ENCODE assay signal across 26 cellular contexts in genomic region chr11:1010006-1010405, GRCh38. TPM values are rescaled to one million over a fixed set of nuclear protein-coding genes. Genes with fewer than 3 reads are reported as not detected.
DNase-seq lines count a peak whose midpoint lies in the region; ATAC-seq and TF ChIP-seq lines count a peak whose summit lies in the region.
"Had no signal": no experiment of that assay in that cellular context is flagged by ENCODE, and none has a peak within 500 bp of the region (broad histone marks: within the 10 kb centered on the region; RNA-seq: fewer than 3 reads in every experiment).

No MANE protein-coding gene starts in this region.

- no peaks in the 10 kb centered on the region for H3K9me3 ChIP-seq in BLaER1 treated with 17β-estradiol and CSF1 and Interleukin-3, amounts not matched to agents 10 nM and 100 nM (replicated peaks in 1 of 11)
- H3K9me3 ChIP-seq in body of pancreas (no peaks in the 10 kb centered on the region), neuronal stem cell (replicated peaks in 1 of 2; ENCODE audit: control insufficient read depth in 2 of 2, insufficient read depth in 1 of 2, low read depth in 1 of 2, low read length in 2 of 2) (no peaks in the 10 kb centered on the region), neural progenitor cell (ENCODE audit: low read depth) (no peaks in the 10 kb centered on the region)
- H3K9me3 ChIP-seq: A549, MG63 had no signal

- no peak for TF ChIP-seq POLR2A in body of pancreas (IDR thresholded peaks at IDR 0.05)

- H2BK120ac ChIP-seq in neuronal stem cell (ENCODE audit: low read depth, low read length) = no peak overlapping the region

- no peak overlapping the region for H2BK12ac ChIP-seq in neuronal stem cell (ENCODE audit: low read length)

- CTCF ChIA-PET in RWPE1 (lab: Yijun Ruan, JAX) = no interaction called here

- H3K4me3 Mint-ChIP-seq in neural progenitor cell = no peak overlapping the region
- H3K4me3 Mint-ChIP-seq: GM23338, T-helper 17 cell had no signal

- H3K36me3 Mint-ChIP-seq in neural progenitor cell = peaks cover 14% of the 10 kb centered on the region

- DNase-seq in NCI-H1694 treated with DMSO at 0.1 percent for 48 hours (lab: John Stamatoyannopoulos, UW) (peak; percentile 43), body of pancreas (peak in 1 of 4 donors; percentile 58), neuronal stem cell (ENCODE audit: low spot score) (no peak), neural progenitor cell (ENCODE audit: low spot score) (no peak), globus pallidus (ENCODE audit: low spot score) (no peak), RWPE1 (ENCODE audit: low spot score) (no peak)
- DNase-seq: AML-193; CD8-positive, alpha-beta memory T cell; HCEC 1CT; IMR-90; KG1; MG63; NCI-H1048; NCI-H1930; NCI-H226; NCI-H524 treated with DMSO at 0.1 percent for 48 hours; NCI-H774; T-helper 17 cell had no signal

- H3K4me1 ChIP-seq in BLaER1 treated with 17β-estradiol and CSF1 and Interleukin-3, amounts not matched to agents 10 nM and 100 nM = peaks cover 73 to 100% (median 100%) of the 10 kb centered on the region in 10 experiments
- H3K4me1 ChIP-seq in body of pancreas = peaks cover 52% of the 10 kb centered on the region
- H3K4me1 ChIP-seq in neuronal stem cell (ENCODE audit: control insufficient read depth in 2 of 2, insufficient read depth in 1 of 2, low read depth in 1 of 2, low read length in 2 of 2) = peaks cover 3 to 5% of the 10 kb centered on the region in 2 donors
- no peaks in the 10 kb centered on the region for H3K4me1 ChIP-seq in neural progenitor cell
- H3K4me1 ChIP-seq: A549 had no signal

- H3K4me3 ChIP-seq in BLaER1 treated with 17β-estradiol and CSF1 and Interleukin-3, amounts not matched to agents 10 nM and 100 nM = no peak overlapping the region
- H3K4me3 ChIP-seq in body of pancreas (no peak overlapping the region), neuronal stem cell (ENCODE audit: low read length in 2 of 2) (peak overlapping the region in 1 of 2 donors; percentile 35), neural progenitor cell (no peak overlapping the region)
- H3K4me3 ChIP-seq: A549, GM23338, MG63 had no signal

- peaks cover 0 to 83% (median 0%) of the 10 kb centered on the region in 11 experiments; a peak in 8 of 22 replicates for H3K27me3 ChIP-seq in BLaER1 treated with 17β-estradiol and CSF1 and Interleukin-3, amounts not matched to agents 10 nM and 100 nM
- H3K27me3 ChIP-seq in body of pancreas = no peaks in the 10 kb centered on the region
- H3K27me3 ChIP-seq in neuronal stem cell (ENCODE audit: control insufficient read depth in 3 of 3, insufficient read depth in 3 of 3, low read depth in 1 of 3, low read length in 3 of 3) = no peaks in the 10 kb centered on the region
- no peaks in the 10 kb centered on the region for H3K27me3 ChIP-seq in neural progenitor cell
- H3K27me3 ChIP-seq: MG63 had no signal

- H3K9me3 Mint-ChIP-seq in neural progenitor cell = no peaks in the 10 kb centered on the region
- H3K9me3 Mint-ChIP-seq: CD8-positive, alpha-beta memory T cell; GM23338 had no signal

- H4K91ac ChIP-seq in neuronal stem cell (ENCODE audit: low read depth, low read length, poor library complexity) = no peak overlapping the region

- intact Hi-C loops in body of pancreas (cut with DNase I) = no loop called here

- POLR2A ChIA-PET in RWPE1 (lab: Yijun Ruan, JAX; ENCODE audit: low non-redundant PET) = no interaction called here

- H3K23ac ChIP-seq in neuronal stem cell (ENCODE audit: low read depth, low read length, poor library complexity) = peak overlapping the region; percentile 27

- no peaks in the 10 kb centered on the region for H3K79me2 ChIP-seq in neural progenitor cell (ENCODE audit: low read depth)

- peak overlapping the region in 6 of 11 experiments; percentile 0 to 82 (median 70); a peak in 10 of 22 replicates for H3K27ac ChIP-seq in BLaER1 treated with 17β-estradiol and CSF1 and Interleukin-3, amounts not matched to agents 10 nM and 100 nM
- H3K27ac ChIP-seq in body of pancreas (peak overlapping the region in 3 of 4 donors; percentile 76 to 93 (median 81)), neuronal stem cell (replicated peaks; ENCODE audit: low read length) (no peak overlapping the region), neural progenitor cell (no peak overlapping the region), RWPE1 (no peak overlapping the region)
- H3K27ac ChIP-seq: A549, C4-2B had no signal

- H3K79me1 ChIP-seq in neuronal stem cell (ENCODE audit: low read depth, low read length) = no peaks in the 10 kb centered on the region

- no peak for TF ChIP-seq CTCF in body of pancreas (IDR thresholded peaks at IDR 0.05)
- TF ChIP-seq CTCF in neural progenitor cell (IDR thresholded peaks at IDR 0.05) = no peak
- no peak for TF ChIP-seq CTCF in RWPE1 (conservative IDR thresholded peaks at IDR 0.05; ENCODE audit: low read depth)

- H3F3A ChIP-seq in neural progenitor cell (ENCODE audit: low read depth) = no peaks in the 10 kb centered on the region

- peak overlapping the region; percentile 68 to 97 (median 87) for H3K4me2 ChIP-seq in BLaER1 treated with 17β-estradiol and CSF1 and Interleukin-3, amounts not matched to agents 10 nM and 100 nM
- H3K4me2 ChIP-seq in neuronal stem cell (ENCODE audit: insufficient read depth, low read length, poor library complexity, severe bottlenecking) (no peak overlapping the region), neural progenitor cell (no peak overlapping the region)
- H3K4me2 ChIP-seq: A549, GM23338 had no signal

- H4K8ac ChIP-seq in neuronal stem cell (ENCODE audit: low read depth, low read length) = peak overlapping the region; percentile 92

- H3K36me3 ChIP-seq in BLaER1 treated with 17β-estradiol and CSF1 and Interleukin-3, amounts not matched to agents 10 nM and 100 nM = peaks cover 0 to 80% (median 10%) of the 10 kb centered on the region in 11 experiments; a peak in 16 of 22 replicates
- peaks cover 0 to 5% of the 10 kb centered on the region in 2 donors for H3K36me3 ChIP-seq in body of pancreas (replicated peaks in 1 of 2; ENCODE audit: insufficient read depth in 1 of 2, low read depth in 2 of 2)
- H3K36me3 ChIP-seq in neuronal stem cell (replicated peaks in 1 of 2; ENCODE audit: control insufficient read depth in 2 of 2, insufficient read depth in 2 of 2, low read length in 2 of 2) = peaks cover 36 to 62% of the 10 kb centered on the region in 2 donors
- no peaks in the 10 kb centered on the region for H3K36me3 ChIP-seq in neural progenitor cell

- H3K14ac ChIP-seq in neuronal stem cell (ENCODE audit: low read length) = no peak overlapping the region

- H2BK5ac ChIP-seq in neuronal stem cell (ENCODE audit: low read length) = peak overlapping the region; percentile 5

- H2BK15ac ChIP-seq in neuronal stem cell (ENCODE audit: low read length) = no peak overlapping the region

- whole genome bisulfite sequencing in body of pancreas, 2 donors = 83 to 94% methylated on average over 9 to 16 of the region's 17 CpGs
- WGBS in neuronal stem cell (ENCODE audit: extremely low coverage in 2 of 2, insufficient read length in 2 of 2, insufficient replicate concordance in 1 of 2), 2 donors = no CpG with 5 or more reads among the region's 17 CpGs

- ATAC-seq in body of pancreas = no peak
- ATAC-seq in HG03135 (IDR thresholded peaks at IDR 0.05; ENCODE audit: unreplicated experiment) = no peak
- ATAC-seq: A549, GM23338, SK-N-SH treated with all-trans-retinoic acid at 6 μM for 48 hours, T-helper 17 cell had no signal

- no peak overlapping the region for H2AK5ac ChIP-seq in neuronal stem cell (ENCODE audit: low read depth, low read length)

- no peak overlapping the region for H3K4ac ChIP-seq in neuronal stem cell (ENCODE audit: low read length)

- H3K27ac Mint-ChIP-seq in neural progenitor cell = no peak overlapping the region
- H3K27ac Mint-ChIP-seq: CD8-positive, alpha-beta memory T cell; GM23338; T-helper 17 cell had no signal

- H3K27me3 Mint-ChIP-seq in neural progenitor cell (ENCODE audit: insufficient read depth, low read depth) = peaks cover 2% of the 10 kb centered on the region
- H3K27me3 Mint-ChIP-seq: CD8-positive, alpha-beta memory T cell; T-helper 17 cell had no signal

- H3K18ac ChIP-seq in neuronal stem cell (ENCODE audit: low read length) = no peak overlapping the region

- H4K20me1 ChIP-seq in BLaER1 treated with 17β-estradiol and CSF1 and Interleukin-3, amounts not matched to agents 10 nM and 100 nM = peaks cover 5 to 100% (median 90%) of the 10 kb centered on the region in 11 experiments; a peak in 20 of 22 replicates
- no peaks in the 10 kb centered on the region for H4K20me1 ChIP-seq in neural progenitor cell (ENCODE audit: low read depth)

- peak overlapping the region in 4 of 11 experiments; percentile 53 to 72 (median 68); a peak in 10 of 22 replicates for H3K9ac ChIP-seq in BLaER1 treated with 17β-estradiol and CSF1 and Interleukin-3, amounts not matched to agents 10 nM and 100 nM
- H3K9ac ChIP-seq in neuronal stem cell (ENCODE audit: low read depth, low read length, poor library complexity) (no peak overlapping the region), neural progenitor cell (no peak overlapping the region)

- no peak overlapping the region for H2AFZ ChIP-seq in neuronal stem cell (ENCODE audit: low read length)
- H2AFZ ChIP-seq in neural progenitor cell (replicated peaks) = no peak overlapping the region
- H2AFZ ChIP-seq: GM23338 had no signal

- H3K4me1 Mint-ChIP-seq in neural progenitor cell = peaks cover 10% of the 10 kb centered on the region
- H3K4me1 Mint-ChIP-seq: CD8-positive, alpha-beta memory T cell; GM23338; T-helper 17 cell had no signal

RNA-seq across cellular contexts. Expression of gene MUC6, which starts 26.5 kb away (rescaled TPM):
- total RNA-seq in body of pancreas (100 to 1,000 TPM; 101 to 194 TPM), neural progenitor cell (ENCODE audit: low replicate concordance) (not detected in 2 replicates)
- not detected for polyA plus RNA-seq in neuronal stem cell (2013, experiment 1 of 2)
- not detected for polyA plus RNA-seq in neuronal stem cell (2013, experiment 2 of 2)
- total RNA-seq: CD8-positive, alpha-beta memory T cell; Daoy; G401; GM23338; IMR-90; T-helper 17 cell had no signal
- polyA plus RNA-seq: A549; CD8-positive, alpha-beta memory T cell; GM23338; IMR-90 had no signal

Comparison
In these comparisons a context has a peak if more than half of its experiments do, and no peak if none do; other contexts are left out.
1. H3K27ac ChIP-seq: peak in BLaER1 treated with 17β-estradiol and CSF1 and Interleukin-3, amounts not matched to agents 10 nM and 100 nM (6 of 11) and body of pancreas (3 of 4); none in neuronal stem cell (single experiment), neural progenitor cell (single experiment) and RWPE1 (single experiment).
2. H3K4me2 ChIP-seq: peak in BLaER1 treated with 17β-estradiol and CSF1 and Interleukin-3, amounts not matched to agents 10 nM and 100 nM (11 of 11); none in neuronal stem cell (single experiment) and neural progenitor cell (single experiment).
3. RNA of gene MUC6, which starts 26.5 kb away (total RNA-seq): 101 to 194 TPM in body of pancreas; not detected in neural progenitor cell; every median in the first group is over 100 times any median in the second.